ENCODE assay signal across 14 cellular contexts in the genomic region with DNA sequence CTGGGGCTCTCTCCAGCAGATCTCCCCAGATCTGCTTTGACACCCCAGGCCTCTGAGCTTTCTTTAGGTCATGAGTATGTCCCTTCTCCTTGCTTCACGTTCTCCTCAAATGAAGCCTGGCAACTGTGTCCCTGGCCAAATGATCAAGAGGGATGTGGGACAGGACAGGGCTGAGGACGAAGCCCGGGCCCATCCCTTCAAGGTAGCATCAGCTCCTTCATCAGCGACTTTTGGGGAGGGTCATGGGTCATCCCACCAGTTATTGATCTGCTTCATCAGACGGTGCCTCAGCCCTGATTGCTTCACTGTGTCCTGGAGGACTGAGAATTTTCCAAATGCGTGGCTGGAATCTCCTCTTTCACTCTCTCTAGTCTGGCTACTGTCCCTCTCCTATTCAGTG. TPM values are rescaled to one million over a fixed set of nuclear protein-coding genes. Genes with fewer than 3 reads are reported as not detected.
A peak's percentile ranks its signal among the peaks of the same experiment; 100 is the strongest.
DNase-seq lines count a peak whose midpoint lies in the region; ATAC-seq, FAIRE-seq and TF ChIP-seq lines count a peak whose summit lies in the region.
"Had no signal": no experiment of that assay in that cellular context is flagged by ENCODE, and none has a peak within 500 bp of the region (broad histone marks: within the 10 kb centered on the region; RNA-seq: fewer than 3 reads in every experiment).

No MANE protein-coding gene starts in this region.

- TSS peak; percentile 5 for BruUV-seq in HCT116 (replicated peaks; lab: Mats Ljungman, UMichigan)

- H3K9me3 ChIP-seq in HCT116 (ENCODE audit: control insufficient read depth in 1 of 2, insufficient read depth in 1 of 2, low read depth in 1 of 2, low read length in 2 of 2) (no peaks in the 10 kb centered on the region), kidney (ENCODE audit: control insufficient read depth in 1 of 2, low read length in 2 of 2) (no peaks in the 10 kb centered on the region), skeletal muscle tissue (ENCODE audit: control insufficient read depth in 3 of 3, low read length in 3 of 3) (no peaks in the 10 kb centered on the region)

- intact Hi-C loops in HCT116 (cut with micrococcal nuclease) (no loop called here), kidney (cut with DNase I) (no loop called here)

- no peaks in the 10 kb centered on the region for H3K27me3 Mint-ChIP-seq in mesothelial cell of epicardium (ENCODE audit: low read depth)
- H3K27me3 Mint-ChIP-seq: B cell had no signal

- H3K27ac ChIP-seq in HCT116 (ENCODE audit: low read depth, low read length) = no peak overlapping the region
- H3K27ac ChIP-seq in kidney (ENCODE audit: low read depth in 2 of 2, low read length in 2 of 2) = no peak overlapping the region
- peak overlapping the region; percentile 87 for H3K27ac ChIP-seq in skeletal muscle tissue (ENCODE audit: low read depth, low read length)
- H3K27ac ChIP-seq: BLaER1 treated with 17β-estradiol and CSF1 and Interleukin-3, amounts not matched to agents 10 nM and 100 nM had no signal

- no peaks in the 10 kb centered on the region for H3K79me2 ChIP-seq in HCT116 (ENCODE audit: insufficient read depth, low read length)

- TF ChIP-seq POLR2A in HCT116 (IDR thresholded peaks at IDR 0.05; ENCODE audit: borderline replicate concordance, extremely low read depth, insufficient read depth, insufficient read length) = no peak

- DNase-seq in HCT116 (ENCODE audit: low read depth, low spot score) (no peak), kidney (peak; percentile 41), mesothelial cell of epicardium (ENCODE audit: low spot score in 2 of 2, unreplicated experiment in 2 of 2) (no peak), NCI-H2029 (lab: John Stamatoyannopoulos, UW) (no peak), RPMI8226 (no peak)
- DNase-seq: Calu3; CD8-positive, alpha-beta T cell; DMS79 treated with DMSO at 0.1 percent for 48 hours; GF-D8; H9 had no signal

- TF ChIP-seq RAD21 in HCT116 (IDR thresholded peaks at IDR 0.05; ENCODE audit: low read depth) = no peak

- no peak for FAIRE-seq in kidney (lab: Jason Lieb, UNC)
- FAIRE-seq: H1 had no signal

- H3K27me3 ChIP-seq in HCT116 (ENCODE audit: insufficient read depth, low read length) = no peaks in the 10 kb centered on the region
- no peaks in the 10 kb centered on the region for H3K27me3 ChIP-seq in skeletal muscle tissue (ENCODE audit: control insufficient read depth in 3 of 3, insufficient read depth in 3 of 3, low read length in 3 of 3)

- H3K36me3 Mint-ChIP-seq in mesothelial cell of epicardium = peaks cover 17% of the 10 kb centered on the region

- H3K9me2 ChIP-seq in HCT116 (ENCODE audit: insufficient read depth) = no peaks in the 10 kb centered on the region

- ATAC-seq in HCT116 = no peak
- ATAC-seq: CD8-positive, alpha-beta T cell had no signal

- H3K27ac Mint-ChIP-seq in mesothelial cell of epicardium = peak overlapping the region; percentile 12
- H3K27ac Mint-ChIP-seq: B cell; CD8-positive, alpha-beta T cell had no signal

- H3K4me1 Mint-ChIP-seq in mesothelial cell of epicardium = peaks cover 34% of the 10 kb centered on the region

- no peaks in the 10 kb centered on the region for H4K20me1 ChIP-seq in HCT116 (ENCODE audit: insufficient read depth)

- no peak overlapping the region for H2AFZ ChIP-seq in HCT116 (ENCODE audit: low read depth, low read length, poor library complexity, severe bottlenecking)

- RAD21 ChIA-PET in HCT116 (lab: Charles Lee; ENCODE audit: low non-redundant PET in 1 of 2, low total read pairs in 2 of 2, uncharacterized antibody in 2 of 2, unreplicated experiment in 2 of 2) = no interaction called here

- peaks cover 13% of the 10 kb centered on the region for H3K9me3 Mint-ChIP-seq in mesothelial cell of epicardium

- H3K4me1 ChIP-seq in HCT116 (ENCODE audit: control insufficient read depth in 1 of 2, insufficient read depth in 2 of 2, low read length in 2 of 2) (no peaks in the 10 kb centered on the region), kidney (ENCODE audit: control insufficient read depth in 1 of 2, insufficient read depth in 1 of 2, low read depth in 1 of 2, low read length in 2 of 2) (peaks cover 0 to 5% of the 10 kb centered on the region in 2 donors), skeletal muscle tissue (ENCODE audit: control insufficient read depth in 3 of 3, insufficient read depth in 3 of 3, low read length in 3 of 3) (peaks cover 35 to 53% (median 44%) of the 10 kb centered on the region in 3 donors)

- TF ChIP-seq CTCF in HCT116 (IDR thresholded peaks at IDR 0.05 in 2 of 3, conservative IDR thresholded peaks at IDR 0.05 in 1 of 3; ENCODE audit: borderline replicate concordance in 1 of 3, insufficient read depth in 1 of 3, low read depth in 2 of 3, low read length in 2 of 3) (no peak), kidney (IDR thresholded peaks at IDR 0.05; ENCODE audit: borderline replicate concordance, extremely low read depth, insufficient read depth) (no peak), mesothelial cell of epicardium (IDR thresholded peaks at IDR 0.05; ENCODE audit: unreplicated experiment) (no peak)

- CTCF ChIA-PET in HCT116 (lab: Charles Lee) = no interaction called here

- POLR2A ChIA-PET in HCT116 (lab: Charles Lee) = no interaction called here

- H3K4me3 ChIP-seq in HCT116 (replicated peaks in 1 of 2; ENCODE audit: low read depth in 1 of 2, low read length in 2 of 2) = no peak overlapping the region
- no peak overlapping the region for H3K4me3 ChIP-seq in kidney (ENCODE audit: low read length in 2 of 2)
- H3K4me3 ChIP-seq in skeletal muscle tissue (ENCODE audit: low read length in 3 of 3) = peak overlapping the region in 2 of 3 donors; percentile 29 to 34
- H3K4me3 ChIP-seq: BLaER1 treated with 17β-estradiol and CSF1 and Interleukin-3, amounts not matched to agents 10 nM and 100 nM had no signal

- H3K9ac ChIP-seq in HCT116 (ENCODE audit: low read length) = no peak overlapping the region
- H3K9ac ChIP-seq in kidney (ENCODE audit: low read length in 2 of 2) = no peak overlapping the region
- H3K9ac ChIP-seq in skeletal muscle tissue (ENCODE audit: low read depth in 1 of 3, low read length in 3 of 3) = no peak overlapping the region
- H3K9ac ChIP-seq: BLaER1 treated with 17β-estradiol and CSF1 and Interleukin-3, amounts not matched to agents 10 nM and 100 nM had no signal

- H3K36me3 ChIP-seq in HCT116 (ENCODE audit: control insufficient read depth in 1 of 2, insufficient read depth in 2 of 2, low read length in 2 of 2) (no peaks in the 10 kb centered on the region; a peak in 2 of 4 replicates), kidney (ENCODE audit: control insufficient read depth in 1 of 2, insufficient read depth in 2 of 2, low read length in 2 of 2) (peaks cover 2 to 13% of the 10 kb centered on the region in 2 donors), skeletal muscle tissue (ENCODE audit: control insufficient read depth in 3 of 3, insufficient read depth in 3 of 3, low read length in 3 of 3) (peaks cover 0 to 5% (median under 1%) of the 10 kb centered on the region in 3 donors)

- H3K4me2 ChIP-seq in HCT116 (ENCODE audit: low read length) = no peak overlapping the region

- no peak overlapping the region for H3K4me3 Mint-ChIP-seq in mesothelial cell of epicardium
- H3K4me3 Mint-ChIP-seq: B cell; CD8-positive, alpha-beta T cell; H9 had no signal

TF ChIP-seq in HCT116, 20 proteins besides CTCF, POLR2A, EP300 and RAD21:
- no peak for TF ChIP-seq YY1 (IDR thresholded peaks at IDR 0.05; ENCODE audit: extremely low read depth, insufficient replicate concordance, low read depth, low read length)
- TF ChIP-seq ZFX (IDR thresholded peaks at IDR 0.05) = no peak
- 0 out of 2 replicates have a peak, but pooled peaks have one; percentile 26 for TF ChIP-seq SIN3A (IDR thresholded peaks at IDR 0.05; ENCODE audit: low read depth)
- TF ChIP-seq, protein P1, sequence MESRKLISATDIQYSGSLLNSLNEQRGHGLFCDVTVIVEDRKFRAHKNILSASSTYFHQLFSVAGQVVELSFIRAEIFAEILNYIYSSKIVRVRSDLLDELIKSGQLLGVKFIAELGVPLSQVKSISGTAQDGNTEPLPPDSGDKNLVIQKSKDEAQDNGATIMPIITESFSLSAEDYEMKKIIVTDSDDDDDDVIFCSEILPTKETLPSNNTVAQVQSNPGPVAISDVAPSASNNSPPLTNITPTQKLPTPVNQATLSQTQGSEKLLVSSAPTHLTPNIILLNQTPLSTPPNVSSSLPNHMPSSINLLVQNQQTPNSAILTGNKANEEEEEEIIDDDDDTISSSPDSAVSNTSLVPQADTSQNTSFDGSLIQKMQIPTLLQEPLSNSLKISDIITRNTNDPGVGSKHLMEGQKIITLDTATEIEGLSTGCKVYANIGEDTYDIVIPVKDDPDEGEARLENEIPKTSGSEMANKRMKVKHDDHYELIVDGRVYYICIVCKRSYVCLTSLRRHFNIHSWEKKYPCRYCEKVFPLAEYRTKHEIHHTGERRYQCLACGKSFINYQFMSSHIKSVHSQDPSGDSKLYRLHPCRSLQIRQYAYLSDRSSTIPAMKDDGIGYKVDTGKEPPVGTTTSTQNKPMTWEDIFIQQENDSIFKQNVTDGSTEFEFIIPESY (IDR thresholded peaks at IDR 0.05; ENCODE audit: extremely low read depth, insufficient replicate concordance, low read length) = no peak
- TF ChIP-seq, protein P2, sequence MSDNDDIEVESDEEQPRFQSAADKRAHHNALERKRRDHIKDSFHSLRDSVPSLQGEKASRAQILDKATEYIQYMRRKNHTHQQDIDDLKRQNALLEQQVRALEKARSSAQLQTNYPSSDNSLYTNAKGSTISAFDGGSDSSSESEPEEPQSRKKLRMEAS (IDR thresholded peaks at IDR 0.05) = no peak

RNA-seq across cellular contexts. Expression of a gene that starts 32.3 kb away (rescaled TPM):
- 21.4 TPM for total RNA-seq in HCT116 (2021; ENCODE audit: unreplicated experiment)
- 21.2 and 22.2 TPM in 2 replicates for polyA plus RNA-seq in HCT116 (2012)
- 24.4 TPM for total RNA-seq in kidney
- polyA plus RNA-seq in kidney (ENCODE audit: insufficient read depth, low read depth, low replicate concordance) = 133 TPM
- total RNA-seq in mesothelial cell of epicardium = 11.9 to 12.8 TPM (median 11.9 TPM) in 3 replicates
- 14.1 TPM for total RNA-seq in skeletal muscle tissue

RNA-seq across cellular contexts. Expression of a gene that starts 47.7 kb away (rescaled TPM):
- 33.8 TPM for total RNA-seq in HCT116 (2021; ENCODE audit: unreplicated experiment)
- polyA plus RNA-seq in HCT116 (2012) = 20.2 and 21.3 TPM in 2 replicates
- total RNA-seq in kidney = 44.5 TPM
- 29.4 TPM for polyA plus RNA-seq in kidney (ENCODE audit: insufficient read depth, low read depth, low replicate concordance)
- 35.0 to 36.0 TPM (median 35.1 TPM) in 3 replicates for total RNA-seq in mesothelial cell of epicardium
- total RNA-seq in skeletal muscle tissue = 7.3 TPM

Comparison
In these comparisons a context has a peak if more than half of its experiments do, and no peak if none do; other contexts are left out.
1. H3K4me3 ChIP-seq: peak in skeletal muscle tissue (2 of 3); none in HCT116 (0 of 2) and kidney (0 of 2).